In genomic region chr11:119687220-119688046, GRCh38 we compare ENCODE assay signal across 1 cellular context.
TF ChIP-seq lines count a peak whose summit lies in the region.

No MANE protein-coding gene starts in this region.

TF ChIP-seq in SK-N-SH treated with all-trans-retinoic acid at 6 μM for 48 hours, 23 proteins besides CTCF, POLR2A, EP300 and RAD21 (continued from another document):
- no peak for TF ChIP-seq TOX (CRISPR knock-in tag; IDR thresholded peaks at IDR 0.05; ENCODE audit: borderline replicate concordance)
- TF ChIP-seq ZFP30 (CRISPR knock-in tag; IDR thresholded peaks at IDR 0.05), result no peak
- TF ChIP-seq ARNTL (CRISPR knock-in tag; IDR thresholded peaks at IDR 0.05; ENCODE audit: borderline replicate concordance, low read depth), result no peak
- TF ChIP-seq CREB5 (CRISPR knock-in tag; IDR thresholded peaks at IDR 0.05; ENCODE audit: low read depth), result no peak
- no peak for TF ChIP-seq GLIS3 (CRISPR knock-in tag; IDR thresholded peaks at IDR 0.05)
